In genomic region chr10:98340261-98340675, GRCh38 we compare ENCODE assay signal across 8 cellular contexts.
DNase-seq lines count a peak whose midpoint lies in the region; ATAC-seq and TF ChIP-seq lines count a peak whose summit lies in the region.

No MANE protein-coding gene starts in this region.

- DNase-seq in choroid plexus epithelial cell (ENCODE audit: low read depth): peak; percentile 41
- no peak for DNase-seq in A172 (ENCODE audit: low spot score)
- DNase-seq in T1000 (lab: John Stamatoyannopoulos, UW): no peak
- DNase-seq in cortex of kidney (lab: John Stamatoyannopoulos, UW): no peak
- no peak for DNase-seq in amniotic stem cell (lab: John Stamatoyannopoulos, UW)

- peaks cover 31 to 72% (median 47%) of the 10 kb centered on the region in 10 experiments for H3K4me1 ChIP-seq in BLaER1 treated with 17β-estradiol and CSF1 and Interleukin-3, amounts not matched to agents 10 nM and 100 nM

- no peaks in the 10 kb centered on the region for H4K20me1 ChIP-seq in BLaER1 treated with 17β-estradiol and CSF1 and Interleukin-3, amounts not matched to agents 10 nM and 100 nM

- H3K4me2 ChIP-seq in BLaER1 treated with 17β-estradiol and CSF1 and Interleukin-3, amounts not matched to agents 10 nM and 100 nM: peak overlapping the region; percentile 62 to 99 (median 77)

- peak overlapping the region in 4 of 11 experiments; percentile 26 to 62 (median 38); a peak in 8 of 22 replicates for H3K9ac ChIP-seq in BLaER1 treated with 17β-estradiol and CSF1 and Interleukin-3, amounts not matched to agents 10 nM and 100 nM

- peaks cover 0 to 6% (median 2%) of the 10 kb centered on the region in 11 experiments; a peak in 7 of 22 replicates for H3K9me3 ChIP-seq in BLaER1 treated with 17β-estradiol and CSF1 and Interleukin-3, amounts not matched to agents 10 nM and 100 nM (replicated peaks in 1 of 11)

- H3K27ac ChIP-seq in BLaER1 treated with 17β-estradiol and CSF1 and Interleukin-3, amounts not matched to agents 10 nM and 100 nM: peak overlapping the region in 4 of 11 experiments; percentile 24 to 59 (median 40); a peak in 5 of 22 replicates

- no peak for TF ChIP-seq CTCF in choroid plexus epithelial cell (conservative IDR thresholded peaks at IDR 0.05; ENCODE audit: low read depth, low read length)

- no peaks in the 10 kb centered on the region for H3K27me3 ChIP-seq in BLaER1 treated with 17β-estradiol and CSF1 and Interleukin-3, amounts not matched to agents 10 nM and 100 nM

- ATAC-seq in GM19372 (IDR thresholded peaks at IDR 0.05; ENCODE audit: low read depth, unreplicated experiment) (peak; percentile 36), HG03159 (IDR thresholded peaks at IDR 0.05; ENCODE audit: unreplicated experiment) (peak; percentile 54)

- H3K4me3 ChIP-seq in BLaER1 treated with 17β-estradiol and CSF1 and Interleukin-3, amounts not matched to agents 10 nM and 100 nM: peak overlapping the region in 3 of 10 experiments; percentile 15 to 49 (median 43); a peak in 3 of 20 replicates
- no peak overlapping the region for H3K4me3 ChIP-seq in choroid plexus epithelial cell (ENCODE audit: low read depth, low read length)

- H3K36me3 ChIP-seq in BLaER1 treated with 17β-estradiol and CSF1 and Interleukin-3, amounts not matched to agents 10 nM and 100 nM: no peaks in the 10 kb centered on the region
